ENCODE assay signal across 8 cellular contexts in genomic region chr11:96339704-96340554, GRCh38. TPM values are rescaled to one million over a fixed set of nuclear protein-coding genes. Genes with fewer than 3 reads are reported as not detected.
DNase-seq lines count a peak whose midpoint lies in the region; ATAC-seq and TF ChIP-seq lines count a peak whose summit lies in the region.

No MANE protein-coding gene starts in this region.

- H3K27ac ChIP-seq in heart left ventricle, result peak overlapping the region; percentile 30 to 92 (median 78)
- peak overlapping the region; percentile 81 to 85 (median 85) for H3K27ac ChIP-seq in upper lobe of left lung

- peaks cover 0 to 72% (median 42%) of the 10 kb centered on the region in 12 donors for H3K4me1 ChIP-seq in heart left ventricle
- peaks cover 44% of the 10 kb centered on the region for H3K4me1 ChIP-seq in mucosa of descending colon (ENCODE audit: low read depth)
- H3K4me1 ChIP-seq in upper lobe of left lung, result peaks cover 58 to 72% (median 64%) of the 10 kb centered on the region in 4 donors

- H3K36me3 ChIP-seq in heart left ventricle (peaks cover 0 to 4% (median 0%) of the 10 kb centered on the region in 9 donors), mucosa of descending colon (ENCODE audit: low read depth) (no peaks in the 10 kb centered on the region), upper lobe of left lung (no peaks in the 10 kb centered on the region)

- peak in 1 of 5 donors; percentile 30 for DNase-seq in heart left ventricle
- no peak for DNase-seq in Right ventricle myocardium superior
- peak; percentile 19 for DNase-seq in MCF 10A (ENCODE audit: unreplicated experiment)
- DNase-seq in mucosa of descending colon, result peak in 2 of 3 donors; percentile 27 to 50
- no peak for DNase-seq in upper lobe of left lung
- DNase-seq in germinal center (ENCODE audit: low spot score), result no peak
- no peak for DNase-seq in AML-193 (lab: John Stamatoyannopoulos, UW)

- intact Hi-C loops in heart left ventricle (cut with DNase I), result loop anchor here (2.0 to 10.0 kb wide), 22 partner anchors 33 to 505 kb away; partner anchors contain the start of gene MTMR2 (in 1 of the 10)
- intact Hi-C loops in Right ventricle myocardium superior (cut with DNase I), result loop anchor here (5.0 kb wide), 1 partner anchor 498 kb away; no protein-coding TSS in a partner anchor
- intact Hi-C loops in MCF 10A (cut with micrococcal nuclease), result loop anchor here (1.0 to 5.0 kb wide), 4 partner anchors 33 to 463 kb away; partner anchors contain the start of gene MTMR2
- intact Hi-C loops in mucosa of descending colon (cut with DNase I, micrococcal nuclease), result loop anchor here (5.0 kb wide), 3 partner anchors 33 to 503 kb away; no protein-coding TSS in a partner anchor

- H3K9me3 ChIP-seq in heart left ventricle, result no peaks in the 10 kb centered on the region
- no peaks in the 10 kb centered on the region for H3K9me3 ChIP-seq in mucosa of descending colon
- no peaks in the 10 kb centered on the region for H3K9me3 ChIP-seq in upper lobe of left lung

- peaks cover 8% of the 10 kb centered on the region for H3K36me3 Mint-ChIP-seq in MCF 10A (ENCODE audit: insufficient read depth, unreplicated experiment)

- no peak for TF ChIP-seq EP300 in upper lobe of left lung (IDR thresholded peaks at IDR 0.05)

- ATAC-seq in heart left ventricle (no peak), Right ventricle myocardium superior (ENCODE audit: poor library complexity) (no peak), mucosa of descending colon (no peak), upper lobe of left lung (ENCODE audit: low FRiP score in 2 of 2) (no peak), HG02852 (IDR thresholded peaks at IDR 0.05; ENCODE audit: unreplicated experiment) (no peak)

- 45 to 55% (median 51%) methylated on average over 4 to 7 of the region's 7 CpGs for WGBS in heart left ventricle, 4 donors
- 60 to 65% methylated on average over 6 to 7 of the region's 7 CpGs for WGBS in upper lobe of left lung, 2 donors

- peaks cover 51% of the 10 kb centered on the region for H3K4me1 Mint-ChIP-seq in MCF 10A (ENCODE audit: insufficient read depth, unreplicated experiment)

- no peak for TF ChIP-seq POLR2A in heart left ventricle (IDR thresholded peaks at IDR 0.05)
- no peak for TF ChIP-seq POLR2A in upper lobe of left lung (IDR thresholded peaks at IDR 0.05)

- CTCF ChIA-PET in MCF 10A (lab: Yijun Ruan, JAX), result interaction anchor here (0.5 to 11.2 kb wide), 27 partner anchors 10 to 546 kb away, joined by 3 to 202 read pairs (median 4); partner anchors contain the start of genes CCDC82 and JRKL

- H3K27me3 Mint-ChIP-seq in MCF 10A (ENCODE audit: insufficient read depth, unreplicated experiment), result no peaks in the 10 kb centered on the region

- peak overlapping the region; percentile 94 for H3K27ac Mint-ChIP-seq in MCF 10A (ENCODE audit: low read depth, unreplicated experiment)

- H3K4me3 Mint-ChIP-seq in MCF 10A (ENCODE audit: unreplicated experiment), result peak overlapping the region; percentile 95

- POLR2A ChIA-PET in MCF 10A (lab: Yijun Ruan, JAX), result interaction anchor here (0.6 to 8.4 kb wide), 21 partner anchors 15 to 646 kb away, joined by 3 to 217 read pairs (median 4); partner anchors contain the start of genes CCDC82 and JRKL

- no peaks in the 10 kb centered on the region for H3K27me3 ChIP-seq in heart left ventricle
- H3K27me3 ChIP-seq in upper lobe of left lung, result no peaks in the 10 kb centered on the region

- TF ChIP-seq CTCF in heart left ventricle (IDR thresholded peaks at IDR 0.05) (no peak), MCF 10A (IDR thresholded peaks at IDR 0.05; ENCODE audit: unreplicated experiment) (no peak), mucosa of descending colon (IDR thresholded peaks at IDR 0.05) (no peak), upper lobe of left lung (IDR thresholded peaks at IDR 0.05) (no peak)

- no peaks in the 10 kb centered on the region for H3K9me3 Mint-ChIP-seq in MCF 10A (ENCODE audit: unreplicated experiment)

- H3K4me3 ChIP-seq in heart left ventricle (peak overlapping the region in 11 of 12 donors; percentile 4 to 80 (median 70)), mucosa of descending colon (no peak overlapping the region), upper lobe of left lung (peak overlapping the region; percentile 12 to 77 (median 60))

- BruUV-seq in MCF 10A (replicated peaks; lab: Mats Ljungman, UMichigan), result no TSS peak

RNA-seq across cellular contexts. Expression of gene MAML2, which starts 3.1 kb away (rescaled TPM):
- total RNA-seq in heart left ventricle (10 to 100 TPM in 3 of 9 donors, 1 to 10 TPM in 6; 2.1 to 10.8 (median 6.1) TPM), Right ventricle myocardium superior (4.5 TPM), MCF 10A (2022) (5.3 and 8.6 TPM in 2 replicates), mucosa of descending colon (10 to 100 TPM; 15.2 to 26.4 (median 15.8) TPM), upper lobe of left lung (10 to 100 TPM; 19.5 to 36.6 (median 26.3) TPM)
- 1 to 10 TPM; 1.3 to 1.8 TPM for polyA plus RNA-seq in heart left ventricle

RNA-seq across cellular contexts. Expression of gene CCDC82, which starts 49.8 kb away (rescaled TPM):
- 10 to 100 TPM in 7 of 9 donors, 1 to 10 TPM in 2; 5.4 to 16.4 (median 14.5) TPM for total RNA-seq in heart left ventricle
- polyA plus RNA-seq in heart left ventricle, result 10 to 100 TPM; 11.4 to 15.5 TPM
- 12.7 TPM for total RNA-seq in Right ventricle myocardium superior
- total RNA-seq in MCF 10A (2022), result 15.8 and 21.4 TPM in 2 replicates
- 10 to 100 TPM; 16.5 to 26.0 (median 22.2) TPM for total RNA-seq in mucosa of descending colon
- 100 to 1,000 TPM in 1 of 6 donors, 10 to 100 TPM in 5; 21.0 to 116 (median 32.9) TPM for total RNA-seq in upper lobe of left lung

RNA-seq across cellular contexts. Expression of gene JRKL, which starts 49.9 kb away (rescaled TPM):
- 1 to 10 TPM; 2.6 to 8.3 (median 5.5) TPM for total RNA-seq in heart left ventricle
- 1 to 10 TPM; 2.9 to 5.1 TPM for polyA plus RNA-seq in heart left ventricle
- 6.5 TPM for total RNA-seq in Right ventricle myocardium superior
- total RNA-seq in MCF 10A (2022), result 11.5 and 16.3 TPM in 2 replicates
- 1 to 10 TPM; 9.4 to 9.9 (median 9.8) TPM for total RNA-seq in mucosa of descending colon
- total RNA-seq in upper lobe of left lung, result 10 to 100 TPM in 2 of 6 donors, 1 to 10 TPM in 4; 2.8 to 18.7 (median 7.8) TPM

Comparison
In these comparisons a context has a peak if more than half of its experiments do, and no peak if none do; other contexts are left out.
1. DNase-seq: peak in MCF 10A (single experiment) and mucosa of descending colon (2 of 3); none in Right ventricle myocardium superior (single experiment), upper lobe of left lung (0 of 2), germinal center (single experiment) and AML-193 (0 of 2).